Comparison of ENCODE assay signal across 10 cellular contexts in genomic region chr11:75346296-75346695, GRCh38. TPM values are rescaled to one million over a fixed set of nuclear protein-coding genes. Genes with fewer than 3 reads are reported as not detected.
DNase-seq lines count a peak whose midpoint lies in the region; ATAC-seq and TF ChIP-seq lines count a peak whose summit lies in the region.
"Had no signal": no experiment of that assay in that cellular context is flagged by ENCODE, and none has a peak within 500 bp of the region (broad histone marks: within the 10 kb centered on the region; RNA-seq: fewer than 3 reads in every experiment).

No MANE protein-coding gene starts in this region.

- H3K4me1 ChIP-seq in breast epithelium (peaks cover 24 to 58% of the 10 kb centered on the region in 2 donors), mammary epithelial cell (ENCODE audit: insufficient read depth, low read length) (peaks cover 17% of the 10 kb centered on the region), upper lobe of right lung (peaks cover 86% of the 10 kb centered on the region)

- intact Hi-C loops in breast epithelium (cut with DNase I; ENCODE audit: low total_unique reads) (no loop called here), mammary epithelial cell (cut with micrococcal nuclease) (no loop called here), natural killer cell (cut with micrococcal nuclease) (no loop called here), upper lobe of right lung (cut with DNase I) (no loop called here)

- H3K27ac Mint-ChIP-seq in natural killer cell: peak overlapping the region; percentile 92 to 94

- peaks cover 84 to 99% of the 10 kb centered on the region in 2 donors for H3K4me1 Mint-ChIP-seq in natural killer cell

- no peaks in the 10 kb centered on the region for H3K9me3 ChIP-seq in breast epithelium
- no peaks in the 10 kb centered on the region for H3K9me3 ChIP-seq in mammary epithelial cell (replicated peaks; ENCODE audit: insufficient read depth, low read length)
- H3K9me3 ChIP-seq in upper lobe of right lung: no peaks in the 10 kb centered on the region

- H3K9ac ChIP-seq in mammary epithelial cell (ENCODE audit: insufficient read depth, low read length): no peak overlapping the region

- H3K4me3 ChIP-seq in breast epithelium: no peak overlapping the region
- no peak overlapping the region for H3K4me3 ChIP-seq in mammary epithelial cell (replicated peaks in 1 of 3; ENCODE audit: insufficient read depth in 1 of 3, low read depth in 2 of 3, low read length in 3 of 3)
- H3K4me3 ChIP-seq in upper lobe of right lung: peak overlapping the region; percentile 4

- no peaks in the 10 kb centered on the region for H3K27me3 Mint-ChIP-seq in natural killer cell (ENCODE audit: low read depth in 2 of 2)

- DNase-seq in breast epithelium (ENCODE audit: low spot score in 2 of 2) (no peak), mammary epithelial cell (no peak), caudate nucleus (lab: John Stamatoyannopoulos, UW) (no peak), natural killer cell (no peak), upper lobe of right lung (no peak), SW 1271 (lab: John Stamatoyannopoulos, UW) (no peak)
- DNase-seq in stimulated activated CD4-positive, alpha-beta T cell treated with anti-CD3 and anti-CD28 coated beads, Interleukin-12 subunit alpha, Interleukin-12 subunit beta, amount 100 ng/mL, for 4 hours: no peak
- DNase-seq: brain microvascular endothelial cell; stimulated activated CD4-positive, alpha-beta T cell treated with anti-CD3 and anti-CD28 coated beads, Interleukin-1b, Interleukin-23, amount 100 ng/mL, for 48 hours had no signal

- no peaks in the 10 kb centered on the region for H3K79me2 ChIP-seq in mammary epithelial cell (ENCODE audit: insufficient read depth, low read length)

- ATAC-seq in natural killer cell (no peak), upper lobe of right lung (no peak), HG03095 (IDR thresholded peaks at IDR 0.05; ENCODE audit: unreplicated experiment) (no peak)

- in situ Hi-C loops in mammary epithelial cell (cut with MboI; ENCODE audit: low sequenced_read_pairs in 2 of 2): no loop called here

- CTCF ChIA-PET in mammary epithelial cell (lab: Charles Lee; ENCODE audit: low non-redundant PET): interaction anchor here (0.7 kb wide), 1 partner anchor 263 kb away, joined by 4 read pairs; no protein-coding TSS in a partner anchor

- WGBS in mammary epithelial cell (ENCODE audit: low coverage, missing lambda C conversion rate): 61% methylated on average over 2 of the region's 4 CpGs

- no peak overlapping the region for H3K4me2 ChIP-seq in mammary epithelial cell (ENCODE audit: insufficient read depth, low read depth, low read length)

- TF ChIP-seq CTCF in breast epithelium (IDR thresholded peaks at IDR 0.05): no peak
- no peak for TF ChIP-seq CTCF in mammary epithelial cell (conservative IDR thresholded peaks at IDR 0.05 in 1 of 2, IDR thresholded peaks at IDR 0.05 in 1 of 2; ENCODE audit: extremely low read depth in 1 of 2, insufficient read depth in 1 of 2, low read depth in 1 of 2, low read length in 2 of 2)
- TF ChIP-seq CTCF in natural killer cell (IDR thresholded peaks at IDR 0.05): no peak
- no peak for TF ChIP-seq CTCF in upper lobe of right lung (IDR thresholded peaks at IDR 0.05)

- peak overlapping the region; percentile 56 for H3K4me3 Mint-ChIP-seq in natural killer cell

- no peaks in the 10 kb centered on the region for H3K36me3 Mint-ChIP-seq in natural killer cell

- H3K27me3 ChIP-seq in breast epithelium: no peaks in the 10 kb centered on the region
- no peaks in the 10 kb centered on the region for H3K27me3 ChIP-seq in mammary epithelial cell (ENCODE audit: insufficient read depth, low read length)
- H3K27me3 ChIP-seq in upper lobe of right lung: no peaks in the 10 kb centered on the region
- H3K27me3 ChIP-seq: brain microvascular endothelial cell had no signal

- dilution Hi-C loops in mammary epithelial cell (cut with HindIII; ENCODE audit: low sequenced_read_pairs): no loop called here

- H3K9me3 Mint-ChIP-seq in natural killer cell: no peaks in the 10 kb centered on the region

- TF ChIP-seq POLR2A in breast epithelium (IDR thresholded peaks at IDR 0.05): no peak

- no peaks in the 10 kb centered on the region for H4K20me1 ChIP-seq in mammary epithelial cell (ENCODE audit: insufficient read depth, low read length)

- BruUV-seq in mammary epithelial cell (replicated peaks; lab: Mats Ljungman, UMichigan): no TSS peak

- H3K27ac ChIP-seq in breast epithelium (peak overlapping the region; percentile 91 to 99), mammary epithelial cell (ENCODE audit: insufficient read depth, low read depth, low read length) (no peak overlapping the region), caudate nucleus (ENCODE audit: low read depth, low read length) (peak overlapping the region; percentile 72), upper lobe of right lung (peak overlapping the region; percentile 95)
- H3K27ac ChIP-seq: brain microvascular endothelial cell had no signal

- H3K36me3 ChIP-seq in breast epithelium (no peaks in the 10 kb centered on the region), mammary epithelial cell (ENCODE audit: insufficient read depth, low read length) (no peaks in the 10 kb centered on the region), upper lobe of right lung (no peaks in the 10 kb centered on the region)
- H3K36me3 ChIP-seq: brain microvascular endothelial cell had no signal

- no peak overlapping the region for H2AFZ ChIP-seq in mammary epithelial cell (ENCODE audit: low read depth, low read length)

RNA-seq across cellular contexts. Expression of gene ARRB1, which starts 5.2 kb away (rescaled TPM):
- total RNA-seq in breast epithelium: 10 to 100 TPM; 31.2 to 64.0 (median 42.3) TPM
- 1 to 10 TPM; 3.9 to 5.3 TPM for total RNA-seq in mammary epithelial cell
- 5.4 TPM for polyA plus RNA-seq in mammary epithelial cell
- polyA minus RNA-seq in mammary epithelial cell: 9.9 TPM
- 100 to 1,000 TPM; 128 to 200 (median 174) TPM for total RNA-seq in natural killer cell
- total RNA-seq in upper lobe of right lung: 188 TPM

RNA-seq across cellular contexts. Expression of gene RPS3, which starts 53.0 kb away (rescaled TPM):
- total RNA-seq in breast epithelium (1,000 to 10,000 TPM; 1,024 to 2,406 (median 1,978) TPM), mammary epithelial cell (1,000 to 10,000 TPM; 1,423 to 2,367 TPM), natural killer cell (1,000 to 10,000 TPM; 2,027 to 2,376 (median 2,290) TPM), upper lobe of right lung (1,778 TPM)
- 3,767 TPM for polyA plus RNA-seq in mammary epithelial cell
- 2,014 TPM for polyA minus RNA-seq in mammary epithelial cell

Comparison
In these comparisons a context has a peak if more than half of its experiments do, and no peak if none do; other contexts are left out.
1. RNA of gene ARRB1, which starts 5.2 kb away (total RNA-seq): 188 TPM in upper lobe of right lung (single experiment), 128 to 200 TPM in natural killer cell and 31.2 to 64.0 TPM in breast epithelium; 3.9 to 5.3 TPM in mammary epithelial cell; every median in the first group is over 4 times any median in the second.